Comparison of ENCODE assay signal across 20 cellular contexts in the genomic region with DNA sequence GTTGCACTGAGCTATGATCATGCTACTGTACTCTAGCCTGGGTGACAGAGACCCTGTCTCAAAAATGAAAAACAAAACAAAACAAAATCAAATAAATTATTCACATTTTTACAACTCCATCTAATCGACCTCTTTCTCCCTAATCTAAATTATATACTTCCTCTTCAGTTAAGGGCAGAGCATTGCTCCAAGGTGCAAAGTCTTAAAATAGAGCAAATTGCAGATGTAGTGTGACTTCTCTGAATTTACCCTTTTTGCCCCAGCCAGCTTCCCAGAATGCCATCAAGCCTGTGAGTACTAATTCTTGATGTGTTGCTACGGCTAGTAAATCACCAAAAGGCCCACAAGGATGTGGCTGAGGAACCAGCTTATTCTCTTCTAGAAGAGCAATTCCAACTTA. TPM values are rescaled to one million over a fixed set of nuclear protein-coding genes. Genes with fewer than 3 reads are reported as not detected.
A peak's percentile ranks its signal among the peaks of the same experiment; 100 is the strongest.
DNase-seq lines count a peak whose midpoint lies in the region; ATAC-seq and TF ChIP-seq lines count a peak whose summit lies in the region.
"Had no signal": no experiment of that assay in that cellular context is flagged by ENCODE, and none has a peak within 500 bp of the region (broad histone marks: within the 10 kb centered on the region; RNA-seq: fewer than 3 reads in every experiment).

No MANE protein-coding gene starts in this region.

- H3K9me2 ChIP-seq in MM.1S (replicated peaks; ENCODE audit: insufficient read depth, low read length), result no peaks in the 10 kb centered on the region

- H3K27ac Mint-ChIP-seq in activated naive CD4-positive, alpha-beta T cell treated with anti-CD3 and anti-CD28 coated beads, Interleukin-2, amount 50 U/mL, for 24 hours, result peak overlapping the region; percentile 12
- no peak overlapping the region for H3K27ac Mint-ChIP-seq in activated naive CD4-positive, alpha-beta T cell treated with anti-CD3 and anti-CD28 coated beads, Interleukin-2, amount 50 U/mL, for 72 hours
- H3K27ac Mint-ChIP-seq in activated T-helper 17 cell treated with anti-CD3 and anti-CD28 coated beads, Interleukin-2, amount 50 U/mL, for 72 hours, result peak overlapping the region; percentile 46
- H3K27ac Mint-ChIP-seq in memory B cell, result peak overlapping the region; percentile 69
- H3K27ac Mint-ChIP-seq: GM23338, H9 had no signal

- H3K27me3 ChIP-seq in MM.1S (replicated peaks; ENCODE audit: insufficient read depth, low read length), result no peaks in the 10 kb centered on the region

- H4K20me1 ChIP-seq in MM.1S (ENCODE audit: insufficient read depth, low read length), result no peaks in the 10 kb centered on the region

- H3K4me3 Mint-ChIP-seq in activated naive CD4-positive, alpha-beta T cell treated with anti-CD3 and anti-CD28 coated beads, Interleukin-2, amount 50 U/mL, for 24 hours, result no peak overlapping the region
- H3K4me3 Mint-ChIP-seq in activated T-helper 17 cell treated with anti-CD3 and anti-CD28 coated beads, Interleukin-2, amount 50 U/mL, for 72 hours, result no peak overlapping the region
- H3K4me3 Mint-ChIP-seq in memory B cell, result no peak overlapping the region
- H3K4me3 Mint-ChIP-seq: CD8-positive, alpha-beta T cell; GM23338; H9; IgD-negative memory B cell had no signal

- ATAC-seq in activated naive CD4-positive, alpha-beta T cell treated with anti-CD3 and anti-CD28 coated beads, Interleukin-2, amount 50 U/mL, for 72 hours, result no peak
- ATAC-seq in activated T-helper 17 cell treated with anti-CD3 and anti-CD28 coated beads, Interleukin-2, amount 50 U/mL, for 72 hours (replicated peaks), result no peak
- no peak for ATAC-seq in memory B cell (ENCODE audit: low read depth)
- ATAC-seq: CD8-positive, alpha-beta T cell; GM23338 had no signal

- TF ChIP-seq CTCF in MM.1S (IDR thresholded peaks at IDR 0.05; ENCODE audit: low read length), result no peak

- no peaks in the 10 kb centered on the region for H3K9me3 Mint-ChIP-seq in activated naive CD4-positive, alpha-beta T cell treated with anti-CD3 and anti-CD28 coated beads, Interleukin-2, amount 50 U/mL, for 24 hours
- H3K9me3 Mint-ChIP-seq in activated naive CD4-positive, alpha-beta T cell treated with anti-CD3 and anti-CD28 coated beads, Interleukin-2, amount 50 U/mL, for 72 hours, result no peaks in the 10 kb centered on the region
- no peaks in the 10 kb centered on the region for H3K9me3 Mint-ChIP-seq in activated T-helper 17 cell treated with anti-CD3 and anti-CD28 coated beads, Interleukin-2, amount 50 U/mL, for 72 hours
- no peaks in the 10 kb centered on the region for H3K9me3 Mint-ChIP-seq in memory B cell
- H3K9me3 Mint-ChIP-seq: CD8-positive, alpha-beta T cell; GM23338; H9; IgD-negative memory B cell had no signal

- H3K36me3 Mint-ChIP-seq in activated naive CD4-positive, alpha-beta T cell treated with anti-CD3 and anti-CD28 coated beads, Interleukin-2, amount 50 U/mL, for 24 hours, result peaks cover 6% of the 10 kb centered on the region
- peaks cover 0 to 7% of the 10 kb centered on the region in 2 donors for H3K36me3 Mint-ChIP-seq in activated naive CD4-positive, alpha-beta T cell treated with anti-CD3 and anti-CD28 coated beads, Interleukin-2, amount 50 U/mL, for 72 hours
- peaks cover 34% of the 10 kb centered on the region for H3K36me3 Mint-ChIP-seq in activated T-helper 17 cell treated with anti-CD3 and anti-CD28 coated beads, Interleukin-2, amount 50 U/mL, for 72 hours (ENCODE audit: low read depth)
- peaks cover 3% of the 10 kb centered on the region for H3K36me3 Mint-ChIP-seq in memory B cell
- H3K36me3 Mint-ChIP-seq: IgD-negative memory B cell had no signal

- H3K9me3 ChIP-seq in MM.1S (replicated peaks; ENCODE audit: insufficient read depth, low read length), result no peaks in the 10 kb centered on the region

- H3K4me1 Mint-ChIP-seq in activated naive CD4-positive, alpha-beta T cell treated with anti-CD3 and anti-CD28 coated beads, Interleukin-2, amount 50 U/mL, for 24 hours, result peaks cover 4% of the 10 kb centered on the region
- H3K4me1 Mint-ChIP-seq in activated T-helper 17 cell treated with anti-CD3 and anti-CD28 coated beads, Interleukin-2, amount 50 U/mL, for 72 hours, result no peaks in the 10 kb centered on the region
- no peaks in the 10 kb centered on the region for H3K4me1 Mint-ChIP-seq in memory B cell
- H3K4me1 Mint-ChIP-seq: GM23338, H9, IgD-negative memory B cell had no signal

- H3K36me3 ChIP-seq in MM.1S (replicated peaks; ENCODE audit: insufficient read depth, low read length), result no peaks in the 10 kb centered on the region

- H3K79me2 ChIP-seq in MM.1S (ENCODE audit: low read length), result no peaks in the 10 kb centered on the region

- H3F3A ChIP-seq in MM.1S (ENCODE audit: insufficient read depth, low read length), result no peaks in the 10 kb centered on the region

- DNase-seq in activated naive CD4-positive, alpha-beta T cell treated with anti-CD3 and anti-CD28 coated beads, Interleukin-2, amount 50 U/mL, for 72 hours (ENCODE audit: low spot score in 2 of 2), result no peak
- no peak for DNase-seq in memory B cell (ENCODE audit: low spot score in 2 of 2)
- no peak for DNase-seq in NCI-H1694 (lab: John Stamatoyannopoulos, UW)
- DNase-seq in MM.1S, result no peak
- DNase-seq in NCI-H146 (lab: John Stamatoyannopoulos, UW), result no peak
- DNase-seq: C1 segment of cervical spinal cord; CD8-positive, alpha-beta T cell; GF-D8; H9; Kasumi-1; NCI-H1048; NCI-H187; NCI-H2081 treated with DMSO at 0.1 percent for 48 hours; NCI-H2171; SIG-M5 had no signal

- H3K27me3 Mint-ChIP-seq in activated naive CD4-positive, alpha-beta T cell treated with anti-CD3 and anti-CD28 coated beads, Interleukin-2, amount 50 U/mL, for 24 hours, result no peaks in the 10 kb centered on the region
- H3K27me3 Mint-ChIP-seq in activated T-helper 17 cell treated with anti-CD3 and anti-CD28 coated beads, Interleukin-2, amount 50 U/mL, for 72 hours, result no peaks in the 10 kb centered on the region
- no peaks in the 10 kb centered on the region for H3K27me3 Mint-ChIP-seq in memory B cell
- H3K27me3 Mint-ChIP-seq: IgD-negative memory B cell had no signal

- no peak overlapping the region for H3K9ac ChIP-seq in MM.1S (ENCODE audit: low read length)

- H3K27ac ChIP-seq in MM.1S (ENCODE audit: low read length), result no peak overlapping the region
- H3K27ac ChIP-seq: SK-N-MC had no signal

- no peak overlapping the region for H2AFZ ChIP-seq in MM.1S (ENCODE audit: low read length)
- H2AFZ ChIP-seq: GM23338 had no signal

- H3K4me1 ChIP-seq in MM.1S (ENCODE audit: low read length), result no peaks in the 10 kb centered on the region

- no peak overlapping the region for H3K4me3 ChIP-seq in MM.1S (ENCODE audit: low read length)
- H3K4me3 ChIP-seq: GM23338, SK-N-MC had no signal

- H3K4me2 ChIP-seq in MM.1S (ENCODE audit: low read depth, low read length), result no peak overlapping the region
- H3K4me2 ChIP-seq: GM23338 had no signal

RNA-seq across cellular contexts. Expression of gene PPIB, which starts 53.3 kb away (rescaled TPM):
- total RNA-seq in activated naive CD4-positive, alpha-beta T cell treated with anti-CD3 and anti-CD28 coated beads, Interleukin-2, amount 50 U/mL, for 72 hours, result 100 to 1,000 TPM; 167 to 264 TPM
- total RNA-seq in activated T-helper 17 cell treated with anti-CD3 and anti-CD28 coated beads, Interleukin-2, amount 50 U/mL, for 72 hours, result 100 to 1,000 TPM; 194 to 363 TPM

Comparison
In these comparisons a context has a peak if more than half of its experiments do, and no peak if none do; other contexts are left out.
1. H3K27ac Mint-ChIP-seq: peak in activated naive CD4-positive, alpha-beta T cell treated with anti-CD3 and anti-CD28 coated beads, Interleukin-2, amount 50 U/mL, for 24 hours (single experiment), activated T-helper 17 cell treated with anti-CD3 and anti-CD28 coated beads, Interleukin-2, amount 50 U/mL, for 72 hours (single experiment) and memory B cell (single experiment); none in activated naive CD4-positive, alpha-beta T cell treated with anti-CD3 and anti-CD28 coated beads, Interleukin-2, amount 50 U/mL, for 72 hours (0 of 2).